ENCODE assay signal across 24 cellular contexts in genomic region chr2:63617360-63617759, GRCh38.
"Had no signal": no experiment of that assay in that cellular context is flagged by ENCODE, and none has a peak within 500 bp of the region (broad histone marks: within the 10 kb centered on the region; RNA-seq: fewer than 3 reads in every experiment).

No MANE protein-coding gene starts in this region.

- H3K36me3 ChIP-seq: breast epithelium, esophagus muscularis mucosa, left ventricle myocardium inferior, ovary, uterus had no signal

- H3K27me3 ChIP-seq: breast epithelium, ovary, testis, uterus had no signal

- H3K4me3 ChIP-seq: breast epithelium, esophagus muscularis mucosa, left ventricle myocardium inferior, lung, ovary, skin epidermis, testis, uterus had no signal

- H3K4me1 ChIP-seq: breast epithelium, esophagus muscularis mucosa, left ventricle myocardium inferior, testis, uterus had no signal

- H3K27ac ChIP-seq: breast epithelium, esophagus muscularis mucosa, left ventricle myocardium inferior, ovary, skin epidermis, testis, uterus had no signal

- ATAC-seq: activated CD8-positive, alpha-beta memory T cell treated with anti-CD3 and anti-CD28 coated beads, Interleukin-2, amount 10 ng/mL, durations not matched to agents 7 days and 5 days; activated CD8-positive, alpha-beta T cell treated with anti-CD3 and anti-CD28 coated beads, Interleukin-2, amount 10 ng/mL, durations not matched to agents 7 days and 5 days; activated naive CD4-positive, alpha-beta T cell treated with anti-CD3 and anti-CD28 coated beads, Interleukin-2, amount 50 U/mL, for 72 hours; sciatic nerve; stimulated activated naive CD8-positive, alpha-beta T cell treated with anti-CD3 and anti-CD28 coated beads, Interleukin-15, Interleukin-2, amounts not matched to agents 100 U/mL and 50 U/mL, for 24 hours; T-helper 17 cell had no signal

- DNase-seq: activated CD4-positive, alpha-beta T cell treated with anti-CD3 and anti-CD28 coated beads for 1 hour; activated CD4-positive, alpha-beta T cell treated with anti-CD3 and anti-CD28 coated beads, Interleukin-2, amount 50 U/mL, for 1 hour; activated CD8-positive, alpha-beta memory T cell treated with anti-CD3 and anti-CD28 coated beads, Interleukin-2, amount 10 ng/mL, durations not matched to agents 7 days and 5 days; activated CD8-positive, alpha-beta T cell treated with anti-CD3 and anti-CD28 coated beads, Interleukin-2, amount 10 ng/mL, durations not matched to agents 7 days and 5 days; activated T-cell treated with anti-CD3 and anti-CD28 coated beads, Interleukin-2, amount 50 U/mL, for 48 hours; central memory CD4-positive, alpha-beta T cell; foreskin melanocyte; islet precursor cell; left ventricle myocardium inferior; nephron progenitor cell; ovary; stimulated activated CD4-positive, alpha-beta T cell treated with anti-CD3 and anti-CD28 coated beads, Interleukin-12 subunit alpha, Interleukin-12 subunit beta, amount 100 ng/mL, for 4 hours; stimulated activated CD4-positive, alpha-beta T cell treated with anti-CD3 and anti-CD28 coated beads, Interleukin-4, amount 100 ng/mL, for 1 hour; stimulated activated naive CD8-positive, alpha-beta T cell treated with anti-CD3 and anti-CD28 coated beads, Interleukin-15, Interleukin-2, amounts not matched to agents 100 U/mL and 50 U/mL, for 24 hours; T-helper 17 cell; T1000; testis; uterus had no signal

- H3K9me3 ChIP-seq: breast epithelium, esophagus muscularis mucosa, left ventricle myocardium inferior, ovary, testis, uterus had no signal
